1 cellular context compared by ENCODE assay signal in genomic region chr13:38409771-38410170, GRCh38.
TF ChIP-seq lines count a peak whose summit lies in the region.

No MANE protein-coding gene starts in this region.

TF ChIP-seq in GM23338, 12 proteins besides CTCF, POLR2A, EP300 and RAD21:
- TF ChIP-seq ZNF462 (CRISPR knock-in tag; IDR thresholded peaks at IDR 0.05) (no peak), ETS1 (IDR thresholded peaks at IDR 0.05) (no peak), NANOG (IDR thresholded peaks at IDR 0.05; ENCODE audit: borderline replicate concordance) (no peak), JUNB (IDR thresholded peaks at IDR 0.05; ENCODE audit: unreplicated experiment) (no peak), STAT1 (IDR thresholded peaks at IDR 0.05; ENCODE audit: unreplicated experiment) (no peak), EZH2phosphoT487 (IDR thresholded peaks at IDR 0.05; ENCODE audit: unreplicated experiment) (no peak), CREB1 (CRISPR knock-in tag; IDR thresholded peaks at IDR 0.05; ENCODE audit: low read depth) (no peak), ZNF114 (CRISPR knock-in tag; IDR thresholded peaks at IDR 0.05) (no peak), POLR2AphosphoS5 (IDR thresholded peaks at IDR 0.05; ENCODE audit: low read depth) (no peak), ZNF331 (CRISPR knock-in tag; IDR thresholded peaks at IDR 0.05; ENCODE audit: low read depth) (no peak)
